Comparison of ENCODE assay signal across 1 cellular context in the genomic region with DNA sequence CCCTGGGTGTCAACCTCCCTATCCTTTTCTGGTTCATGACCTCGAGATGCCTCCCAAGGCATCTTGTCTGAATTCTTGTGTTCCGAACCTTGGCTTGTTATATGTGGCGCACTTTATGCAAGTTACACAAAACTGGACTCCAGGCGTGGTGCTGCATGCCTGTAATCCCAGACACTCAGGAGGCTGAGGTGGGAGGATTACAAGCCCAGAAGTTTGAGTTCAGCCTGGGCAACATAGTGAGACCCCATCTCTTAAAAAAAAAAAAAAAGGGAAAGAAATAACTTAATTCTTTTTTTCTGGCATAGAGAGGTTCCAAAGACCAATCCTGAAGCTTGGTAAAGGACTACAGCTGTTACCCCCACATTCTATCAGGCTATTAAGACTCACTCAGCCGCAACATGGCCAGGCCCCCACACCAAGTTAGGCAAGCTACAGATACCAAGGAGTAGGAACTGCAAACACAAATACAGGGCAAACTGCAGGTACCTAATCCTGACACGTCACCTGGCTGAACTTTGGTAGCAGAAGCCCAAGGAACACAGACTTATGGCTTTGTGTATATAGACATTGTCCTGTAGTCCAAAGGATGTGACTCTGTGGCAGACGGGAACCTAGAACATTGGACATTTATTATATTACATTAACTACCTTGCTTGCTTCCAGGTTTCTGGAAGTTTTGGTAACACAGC.
TF ChIP-seq lines count a peak whose summit lies in the region.

No MANE protein-coding gene starts in this region.

TF ChIP-seq in HepG2, 621 proteins besides CTCF, POLR2A, EP300 and RAD21 (continued from another document and continues in another):
- TF ChIP-seq PATZ1 (CRISPR knock-in tag; IDR thresholded peaks at IDR 0.05) (no peak), MED1 (CRISPR knock-in tag; IDR thresholded peaks at IDR 0.05) (peak; percentile 40; the same call in 1 of the 2 replicates), PCBP1 (IDR thresholded peaks at IDR 0.05; ENCODE audit: borderline replicate concordance, low read depth, low read length) (no peak), TBP (CRISPR knock-in tag; IDR thresholded peaks at IDR 0.05) (no peak), BRCA1 (CRISPR knock-in tag; IDR thresholded peaks at IDR 0.05) (no peak), KIAA2018 (CRISPR knock-in tag; IDR thresholded peaks at IDR 0.05; ENCODE audit: borderline replicate concordance) (no peak), GTF2F1 (IDR thresholded peaks at IDR 0.05; ENCODE audit: low read length) (no peak), NCOR1 (IDR thresholded peaks at IDR 0.05; ENCODE audit: borderline replicate concordance, low read length) (peak; percentile 91), SMARCE1 (IDR thresholded peaks at IDR 0.05; ENCODE audit: borderline replicate concordance) (no peak), AKAP8 (CRISPR knock-in tag; IDR thresholded peaks at IDR 0.05) (0 out of 2 replicates have a peak, but pooled peaks have one; percentile 48), GATAD2A (CRISPR knock-in tag; IDR thresholded peaks at IDR 0.05) (peak; percentile 29; the same call in 1 of the 2 replicates), BRD4 (CRISPR knock-in tag; IDR thresholded peaks at IDR 0.05) (0 out of 2 replicates have a peak, but pooled peaks have one; percentile 43), ZNF354B (CRISPR knock-in tag; IDR thresholded peaks at IDR 0.05) (no peak), MYPOP (CRISPR knock-in tag; IDR thresholded peaks at IDR 0.05) (no peak), ZNF280B (CRISPR knock-in tag; IDR thresholded peaks at IDR 0.05; ENCODE audit: borderline replicate concordance) (no peak), BORCS8-MEF2B (CRISPR knock-in tag; IDR thresholded peaks at IDR 0.05) (no peak), ZNF660 (CRISPR knock-in tag; IDR thresholded peaks at IDR 0.05; ENCODE audit: borderline replicate concordance, low read depth) (no peak), ZNF274 (CRISPR knock-in tag; IDR thresholded peaks at IDR 0.05) (no peak), ELF4 (CRISPR knock-in tag; IDR thresholded peaks at IDR 0.05; ENCODE audit: borderline replicate concordance) (no peak), SOX5 (CRISPR knock-in tag; IDR thresholded peaks at IDR 0.05; ENCODE audit: borderline replicate concordance) (0 out of 2 replicates have a peak, but pooled peaks have one; percentile 21), ZNF17 (CRISPR knock-in tag; IDR thresholded peaks at IDR 0.05) (no peak), TARDBP (CRISPR knock-in tag; IDR thresholded peaks at IDR 0.05) (peak; percentile 23; the same call in 1 of the 2 replicates), IRX3 (CRISPR knock-in tag; IDR thresholded peaks at IDR 0.05; ENCODE audit: borderline replicate concordance, low read depth) (no peak), REST (IDR thresholded peaks at IDR 0.05; ENCODE audit: borderline replicate concordance in 1 of 2, low read depth in 1 of 2, low read length in 2 of 2) (0 out of 4 replicates have a peak, but pooled peaks of 1 of the 2 experiments have one; percentile 30), ZMYM3 (CRISPR knock-in tag; IDR thresholded peaks at IDR 0.05) (0 out of 2 replicates have a peak, but pooled peaks have one; percentile 37)
- TF ChIP-seq, protein P1, sequence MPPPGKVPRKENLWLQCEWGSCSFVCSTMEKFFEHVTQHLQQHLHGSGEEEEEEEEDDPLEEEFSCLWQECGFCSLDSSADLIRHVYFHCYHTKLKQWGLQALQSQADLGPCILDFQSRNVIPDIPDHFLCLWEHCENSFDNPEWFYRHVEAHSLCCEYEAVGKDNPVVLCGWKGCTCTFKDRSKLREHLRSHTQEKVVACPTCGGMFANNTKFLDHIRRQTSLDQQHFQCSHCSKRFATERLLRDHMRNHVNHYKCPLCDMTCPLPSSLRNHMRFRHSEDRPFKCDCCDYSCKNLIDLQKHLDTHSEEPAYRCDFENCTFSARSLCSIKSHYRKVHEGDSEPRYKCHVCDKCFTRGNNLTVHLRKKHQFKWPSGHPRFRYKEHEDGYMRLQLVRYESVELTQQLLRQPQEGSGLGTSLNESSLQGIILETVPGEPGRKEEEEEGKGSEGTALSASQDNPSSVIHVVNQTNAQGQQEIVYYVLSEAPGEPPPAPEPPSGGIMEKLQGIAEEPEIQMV (CRISPR knock-in tag; IDR thresholded peaks at IDR 0.05; ENCODE audit: low read depth): no peak
- TF ChIP-seq, protein P2, sequence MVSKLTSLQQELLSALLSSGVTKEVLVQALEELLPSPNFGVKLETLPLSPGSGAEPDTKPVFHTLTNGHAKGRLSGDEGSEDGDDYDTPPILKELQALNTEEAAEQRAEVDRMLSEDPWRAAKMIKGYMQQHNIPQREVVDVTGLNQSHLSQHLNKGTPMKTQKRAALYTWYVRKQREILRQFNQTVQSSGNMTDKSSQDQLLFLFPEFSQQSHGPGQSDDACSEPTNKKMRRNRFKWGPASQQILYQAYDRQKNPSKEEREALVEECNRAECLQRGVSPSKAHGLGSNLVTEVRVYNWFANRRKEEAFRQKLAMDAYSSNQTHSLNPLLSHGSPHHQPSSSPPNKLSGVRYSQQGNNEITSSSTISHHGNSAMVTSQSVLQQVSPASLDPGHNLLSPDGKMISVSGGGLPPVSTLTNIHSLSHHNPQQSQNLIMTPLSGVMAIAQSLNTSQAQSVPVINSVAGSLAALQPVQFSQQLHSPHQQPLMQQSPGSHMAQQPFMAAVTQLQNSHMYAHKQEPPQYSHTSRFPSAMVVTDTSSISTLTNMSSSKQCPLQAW (CRISPR knock-in tag; IDR thresholded peaks at IDR 0.05): peak; percentile 51; the same call in 1 of the 2 replicates
- TF ChIP-seq, protein P3, sequence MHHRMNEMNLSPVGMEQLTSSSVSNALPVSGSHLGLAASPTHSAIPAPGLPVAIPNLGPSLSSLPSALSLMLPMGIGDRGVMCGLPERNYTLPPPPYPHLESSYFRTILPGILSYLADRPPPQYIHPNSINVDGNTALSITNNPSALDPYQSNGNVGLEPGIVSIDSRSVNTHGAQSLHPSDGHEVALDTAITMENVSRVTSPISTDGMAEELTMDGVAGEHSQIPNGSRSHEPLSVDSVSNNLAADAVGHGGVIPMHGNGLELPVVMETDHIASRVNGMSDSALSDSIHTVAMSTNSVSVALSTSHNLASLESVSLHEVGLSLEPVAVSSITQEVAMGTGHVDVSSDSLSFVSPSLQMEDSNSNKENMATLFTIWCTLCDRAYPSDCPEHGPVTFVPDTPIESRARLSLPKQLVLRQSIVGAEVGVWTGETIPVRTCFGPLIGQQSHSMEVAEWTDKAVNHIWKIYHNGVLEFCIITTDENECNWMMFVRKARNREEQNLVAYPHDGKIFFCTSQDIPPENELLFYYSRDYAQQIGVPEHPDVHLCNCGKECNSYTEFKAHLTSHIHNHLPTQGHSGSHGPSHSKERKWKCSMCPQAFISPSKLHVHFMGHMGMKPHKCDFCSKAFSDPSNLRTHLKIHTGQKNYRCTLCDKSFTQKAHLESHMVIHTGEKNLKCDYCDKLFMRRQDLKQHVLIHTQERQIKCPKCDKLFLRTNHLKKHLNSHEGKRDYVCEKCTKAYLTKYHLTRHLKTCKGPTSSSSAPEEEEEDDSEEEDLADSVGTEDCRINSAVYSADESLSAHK (CRISPR knock-in tag; IDR thresholded peaks at IDR 0.05; ENCODE audit: borderline replicate concordance): no peak
